In the genomic region with DNA sequence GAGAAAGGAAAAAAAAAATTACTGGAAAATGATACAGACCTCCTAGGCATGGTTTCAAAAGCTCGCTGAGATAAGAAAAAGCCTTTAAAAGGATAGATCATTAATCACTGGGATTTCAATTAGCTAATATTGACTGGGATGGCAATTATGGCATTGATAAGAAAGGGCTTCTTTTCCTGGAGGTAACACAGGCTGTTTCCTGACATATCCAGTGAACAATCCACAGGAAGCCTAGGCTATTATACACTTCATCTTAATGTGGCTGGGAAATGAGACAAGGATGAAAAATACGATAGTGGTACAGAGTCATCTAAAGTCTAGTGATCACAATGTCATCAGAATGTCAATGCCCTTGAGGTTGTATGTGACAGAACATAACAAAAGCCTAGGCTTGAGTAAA, we compare ENCODE assay signal across 16 cellular contexts.
DNase-seq lines count a peak whose midpoint lies in the region; ATAC-seq and TF ChIP-seq lines count a peak whose summit lies in the region.
"Had no signal": no experiment of that assay in that cellular context is flagged by ENCODE, and none has a peak within 500 bp of the region (broad histone marks: within the 10 kb centered on the region; RNA-seq: fewer than 3 reads in every experiment).

No MANE protein-coding gene starts in this region.

- peaks cover 4% of the 10 kb centered on the region for H3K9me3 Mint-ChIP-seq in activated T-helper 17 cell treated with anti-CD3 and anti-CD28 coated beads, Interleukin-2, amount 50 U/mL, for 72 hours
- H3K9me3 Mint-ChIP-seq: GM23338, H9 had no signal

- H3K36me3 ChIP-seq in BE2C = no peaks in the 10 kb centered on the region

- TF ChIP-seq CTCF in BE2C (IDR thresholded peaks at IDR 0.05; ENCODE audit: low read depth, low read length) (no peak), GM13976 (IDR thresholded peaks at IDR 0.05; ENCODE audit: borderline replicate concordance, control extremely low read depth, extremely low read depth, insufficient read depth, missing control alignments) (no peak)

- H3K9me3 ChIP-seq in BE2C = no peaks in the 10 kb centered on the region

- peak in 2 of 3 experiments; percentile 27 to 79 for DNase-seq in NCI-H1417 (lab: John Stamatoyannopoulos, UW)
- DNase-seq in NCI-H1417 treated with DMSO at 0.1 percent for 48 hours (lab: John Stamatoyannopoulos, UW) = no peak
- DNase-seq in BE2C = peak; percentile 13
- DNase-seq in NCI-H1930 (lab: John Stamatoyannopoulos, UW) = peak; percentile 1 to 2
- DNase-seq in SK-N-DZ (ENCODE audit: low spot score) = peak; percentile 34
- DNase-seq in GM13976 (ENCODE audit: low spot score) = no peak
- DNase-seq: 8988T; ACHN; C1 segment of cervical spinal cord; Calu3; CD4-positive, alpha-beta T cell; DMS 273 treated with DMSO at 0.1 percent for 48 hours; H9 had no signal

- no peak overlapping the region for H3K4me3 ChIP-seq in BE2C (ENCODE audit: low read depth, low read length)
- H3K4me3 ChIP-seq: GM23338 had no signal

- H3K27ac Mint-ChIP-seq in activated T-helper 17 cell treated with anti-CD3 and anti-CD28 coated beads, Interleukin-2, amount 50 U/mL, for 72 hours = no peak overlapping the region
- H3K27ac Mint-ChIP-seq: CD4-positive, alpha-beta T cell; GM23338; H9 had no signal

- no peaks in the 10 kb centered on the region for H3K36me3 Mint-ChIP-seq in activated T-helper 17 cell treated with anti-CD3 and anti-CD28 coated beads, Interleukin-2, amount 50 U/mL, for 72 hours (ENCODE audit: low read depth)

- no peak for ATAC-seq in GM19324 (IDR thresholded peaks at IDR 0.05; ENCODE audit: low FRiP score, unreplicated experiment)
- ATAC-seq in activated T-helper 17 cell treated with anti-CD3 and anti-CD28 coated beads, Interleukin-2, amount 50 U/mL, for 72 hours (replicated peaks) = no peak
- ATAC-seq: GM23338 had no signal

- H3K27me3 ChIP-seq in BE2C = no peaks in the 10 kb centered on the region

- in situ Hi-C loops in GM13976 (cut with MboI; ENCODE audit: low sequenced_read_pairs, unreplicated experiment) = no loop called here

- H3K27me3 Mint-ChIP-seq in activated T-helper 17 cell treated with anti-CD3 and anti-CD28 coated beads, Interleukin-2, amount 50 U/mL, for 72 hours = no peaks in the 10 kb centered on the region
- H3K27me3 Mint-ChIP-seq: CD4-positive, alpha-beta T cell had no signal

- no peak overlapping the region for H3K4me3 Mint-ChIP-seq in activated T-helper 17 cell treated with anti-CD3 and anti-CD28 coated beads, Interleukin-2, amount 50 U/mL, for 72 hours
- H3K4me3 Mint-ChIP-seq: CD4-positive, alpha-beta T cell; GM23338; H9 had no signal

- no peaks in the 10 kb centered on the region for H3K4me1 Mint-ChIP-seq in activated T-helper 17 cell treated with anti-CD3 and anti-CD28 coated beads, Interleukin-2, amount 50 U/mL, for 72 hours

- H3K4me1 ChIP-seq in BE2C = peaks cover 21% of the 10 kb centered on the region

Comparison
In these comparisons a context has a peak if more than half of its experiments do, and no peak if none do; other contexts are left out.
1. DNase-seq: peak in NCI-H1417 (2 of 3), BE2C (single experiment), NCI-H1930 (2 of 2) and SK-N-DZ (single experiment); none in NCI-H1417 treated with DMSO at 0.1 percent for 48 hours (single experiment) and GM13976 (single experiment).